18 cellular contexts compared by ENCODE assay signal in the genomic region with DNA sequence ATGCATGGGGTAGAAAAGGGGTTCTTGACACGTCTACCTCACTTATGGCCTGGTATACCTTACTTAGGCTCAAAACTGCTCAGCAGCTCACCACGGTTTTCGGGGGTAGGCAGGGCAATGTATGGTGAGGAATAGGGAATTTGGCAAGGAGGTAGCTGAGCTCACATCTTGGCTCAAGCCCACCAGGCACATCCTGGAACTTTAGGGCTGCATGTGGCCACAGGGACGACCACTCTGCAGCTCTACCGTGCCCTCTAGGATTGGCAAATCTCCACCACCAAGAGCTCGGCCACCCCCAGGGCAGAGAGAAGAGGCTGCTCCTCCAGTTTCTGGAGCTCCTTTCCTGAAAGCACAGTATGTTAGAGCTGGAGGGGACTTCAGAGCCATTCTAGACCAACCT.
DNase-seq lines count a peak whose midpoint lies in the region; ATAC-seq and TF ChIP-seq lines count a peak whose summit lies in the region.
"Had no signal": no experiment of that assay in that cellular context is flagged by ENCODE, and none has a peak within 500 bp of the region (broad histone marks: within the 10 kb centered on the region; RNA-seq: fewer than 3 reads in every experiment).

No MANE protein-coding gene starts in this region.

- H2AFZ ChIP-seq in Karpas-422 (ENCODE audit: low read length): no peak overlapping the region

- no peaks in the 10 kb centered on the region for H3K79me2 ChIP-seq in Karpas-422 (ENCODE audit: low read length)

- no peaks in the 10 kb centered on the region for H3K9me2 ChIP-seq in Karpas-422 (replicated peaks; ENCODE audit: insufficient read depth, low read length)

- DNase-seq in Karpas-422 (peak; percentile 23), coronary artery (ENCODE audit: low spot score) (peak; percentile 57), type B pancreatic cell (ENCODE audit: extremely low spot score, unreplicated experiment) (peak; percentile 50), HK-2 (ENCODE audit: unreplicated experiment) (no peak), posterior vena cava (ENCODE audit: low spot score) (no peak)
- DNase-seq: ACHN; Calu3; CD8-positive, alpha-beta T cell; DMS79 treated with DMSO at 0.1 percent for 48 hours; EL; GOT3; H7; HFFc6 had no signal

- H3K9me3 Mint-ChIP-seq in type B pancreatic cell: no peaks in the 10 kb centered on the region
- H3K9me3 Mint-ChIP-seq: CD8-positive, alpha-beta T cell; HFFc6 had no signal

- peaks cover 24% of the 10 kb centered on the region for H3K27me3 Mint-ChIP-seq in type B pancreatic cell

- H4K20me1 ChIP-seq in Karpas-422 (ENCODE audit: insufficient read depth, low read depth, low read length): peaks cover 7% of the 10 kb centered on the region

- H3K36me3 ChIP-seq in Karpas-422 (ENCODE audit: insufficient read depth, low read length): no peaks in the 10 kb centered on the region

- no peaks in the 10 kb centered on the region for H3K36me3 Mint-ChIP-seq in type B pancreatic cell
- H3K36me3 Mint-ChIP-seq: CD8-positive, alpha-beta T cell; IgD-negative memory B cell had no signal

- no peak overlapping the region for H3K4me3 ChIP-seq in Karpas-422 (ENCODE audit: low read length)
- H3K4me3 ChIP-seq in coronary artery: no peak overlapping the region
- H3K4me3 ChIP-seq: GM12878 had no signal

- no peaks in the 10 kb centered on the region; the same call in 1 of the 2 replicates for H3K27me3 ChIP-seq in Karpas-422 (ENCODE audit: low read length)

- no peaks in the 10 kb centered on the region for H3K9me3 ChIP-seq in Karpas-422 (ENCODE audit: low read length)

- H3K27ac ChIP-seq in Karpas-422 (ENCODE audit: low read length) (no peak overlapping the region), coronary artery (no peak overlapping the region)

- H3K4me1 Mint-ChIP-seq in type B pancreatic cell (ENCODE audit: unreplicated experiment): no peaks in the 10 kb centered on the region

- H3K9ac ChIP-seq in Karpas-422 (ENCODE audit: low read length): no peak overlapping the region

- intact Hi-C loops in posterior vena cava (cut with DNase I): no loop called here

- no peak for ATAC-seq in HG03378 (IDR thresholded peaks at IDR 0.05; ENCODE audit: unreplicated experiment)
- ATAC-seq: CD8-positive, alpha-beta T cell; GM12878; HCT116; HepG2 had no signal

- no peak for TF ChIP-seq CTCF in coronary artery (IDR thresholded peaks at IDR 0.05)
- no peak for TF ChIP-seq CTCF in type B pancreatic cell (conservative IDR thresholded peaks at IDR 0.05)

- H3K27ac Mint-ChIP-seq in type B pancreatic cell: no peak overlapping the region
- H3K27ac Mint-ChIP-seq: CD8-positive, alpha-beta T cell; HFFc6; IgD-negative memory B cell had no signal

- H3K4me2 ChIP-seq in Karpas-422 (ENCODE audit: low read depth, low read length, poor library complexity, severe bottlenecking): no peak overlapping the region

- H3K4me1 ChIP-seq in Karpas-422 (ENCODE audit: low read length): peaks cover 27% of the 10 kb centered on the region

- no peak overlapping the region for H3K4me3 Mint-ChIP-seq in type B pancreatic cell
- H3K4me3 Mint-ChIP-seq: CD8-positive, alpha-beta T cell; HFFc6; IgD-negative memory B cell had no signal

Comparison
In these comparisons a context has a peak if more than half of its experiments do, and no peak if none do; other contexts are left out.
1. DNase-seq: peak in Karpas-422 (single experiment), coronary artery (single experiment) and type B pancreatic cell (single experiment); none in HK-2 (single experiment) and posterior vena cava (single experiment).